Comparison of ENCODE assay signal across 9 cellular contexts in genomic region chr12:111180830-111181726, GRCh38.
DNase-seq lines count a peak whose midpoint lies in the region; ATAC-seq and TF ChIP-seq lines count a peak whose summit lies in the region.
"Had no signal": no experiment of that assay in that cellular context is flagged by ENCODE, and none has a peak within 500 bp of the region (broad histone marks: within the 10 kb centered on the region; RNA-seq: fewer than 3 reads in every experiment).

No MANE protein-coding gene starts in this region.

- peaks cover 41% of the 10 kb centered on the region for H3K27me3 Mint-ChIP-seq in nephron (ENCODE audit: low read depth)

- H3K4me2 ChIP-seq in Karpas-422 (ENCODE audit: low read depth, low read length, poor library complexity, severe bottlenecking), result no peak overlapping the region

- H2AFZ ChIP-seq in Karpas-422 (ENCODE audit: low read length), result no peak overlapping the region

- H4K20me1 ChIP-seq in Karpas-422 (ENCODE audit: insufficient read depth, low read depth, low read length), result no peaks in the 10 kb centered on the region

- H3K27me3 ChIP-seq in esophagus muscularis mucosa (peaks cover 0 to 71% (median 2%) of the 10 kb centered on the region in 4 donors), Karpas-422 (ENCODE audit: low read length) (no peaks in the 10 kb centered on the region)

- no peak overlapping the region for H3K27ac ChIP-seq in esophagus muscularis mucosa (replicated peaks in 1 of 4)
- H3K27ac ChIP-seq in Karpas-422 (ENCODE audit: low read length), result no peak overlapping the region

- H3K9me2 ChIP-seq in Karpas-422 (replicated peaks; ENCODE audit: insufficient read depth, low read length), result no peaks in the 10 kb centered on the region

- H3K4me3 ChIP-seq in esophagus muscularis mucosa, result no peak overlapping the region
- H3K4me3 ChIP-seq in Karpas-422 (ENCODE audit: low read length), result no peak overlapping the region

- H3K4me1 ChIP-seq in esophagus muscularis mucosa (peaks cover 0 to 24% (median 20%) of the 10 kb centered on the region in 4 donors), Karpas-422 (ENCODE audit: low read length) (no peaks in the 10 kb centered on the region)

- no peak for TF ChIP-seq EP300 in esophagus muscularis mucosa (IDR thresholded peaks at IDR 0.05)

- intact Hi-C loops in esophagus muscularis mucosa (cut with DNase I), result no loop called here

- no peak for ATAC-seq in GM21526 (IDR thresholded peaks at IDR 0.05; ENCODE audit: low FRiP score, unreplicated experiment)

- TF ChIP-seq POLR2A in esophagus muscularis mucosa (IDR thresholded peaks at IDR 0.05; ENCODE audit: low read depth), result no peak

- no peaks in the 10 kb centered on the region for H3K36me3 Mint-ChIP-seq in nephron (ENCODE audit: low read depth)

- peak overlapping the region; percentile 30 to 54 (median 53) for H3K4me3 Mint-ChIP-seq in nephron

- H3K9ac ChIP-seq in Karpas-422 (ENCODE audit: low read length), result no peak overlapping the region

- H3K9me3 Mint-ChIP-seq in nephron, result no peaks in the 10 kb centered on the region

- H3K4me1 Mint-ChIP-seq in nephron, result peaks cover 62% of the 10 kb centered on the region

- H3K36me3 ChIP-seq in esophagus muscularis mucosa (no peaks in the 10 kb centered on the region), Karpas-422 (ENCODE audit: insufficient read depth, low read length) (no peaks in the 10 kb centered on the region)

- TF ChIP-seq CTCF in nephron (IDR thresholded peaks at IDR 0.05; ENCODE audit: unreplicated experiment in 3 of 3) (no peak), esophagus muscularis mucosa (IDR thresholded peaks at IDR 0.05) (no peak)

- H3K9me3 ChIP-seq in esophagus muscularis mucosa (no peaks in the 10 kb centered on the region), Karpas-422 (ENCODE audit: low read length) (no peaks in the 10 kb centered on the region)

- 25% methylated on average over 30 of the region's 30 CpGs for WGBS in esophagus muscularis mucosa

- DNase-seq in COLO668 (lab: John Stamatoyannopoulos, UW; ENCODE audit: unreplicated experiment), result peak; percentile 8
- peak; percentile 93 for DNase-seq in NCI-H1694 treated with DMSO at 0.1 percent for 48 hours (lab: John Stamatoyannopoulos, UW)
- DNase-seq in anterior cingulate cortex (lab: John Stamatoyannopoulos, UW), result peak in 31 of 58 donors; percentile 2 to 73 (median 17)
- no peak for DNase-seq in activated CD4-positive, CD25-positive, alpha-beta regulatory T cell treated with anti-CD3 and anti-CD28 coated beads, Interleukin-2, amount 50 U/mL, for 72 hours
- no peak for DNase-seq in esophagus muscularis mucosa (ENCODE audit: extremely low spot score)
- no peak for DNase-seq in Karpas-422
- DNase-seq: activated CD4-positive, alpha-beta T cell treated with anti-CD3 and anti-CD28 coated beads for 1 hour had no signal

- no peaks in the 10 kb centered on the region for H3K79me2 ChIP-seq in Karpas-422 (ENCODE audit: low read length)

- H3K27ac Mint-ChIP-seq in nephron, result peak overlapping the region; percentile 93 to 96 (median 96)

Comparison
In these comparisons a context has a peak if more than half of its experiments do, and no peak if none do; other contexts are left out.
1. DNase-seq: peak in COLO668 (single experiment), NCI-H1694 treated with DMSO at 0.1 percent for 48 hours (single experiment) and anterior cingulate cortex (31 of 58); none in activated CD4-positive, CD25-positive, alpha-beta regulatory T cell treated with anti-CD3 and anti-CD28 coated beads, Interleukin-2, amount 50 U/mL, for 72 hours (single experiment), esophagus muscularis mucosa (single experiment) and Karpas-422 (single experiment).